10 cellular contexts compared by ENCODE assay signal in genomic region chr17:39626671-39627169, GRCh38. TPM values are rescaled to one million over a fixed set of nuclear protein-coding genes. Genes with fewer than 3 reads are reported as not detected.
A peak's percentile ranks its signal among the peaks of the same experiment; 100 is the strongest.
DNase-seq lines count a peak whose midpoint lies in the region; TF ChIP-seq lines count a peak whose summit lies in the region.
"Had no signal": no experiment of that assay in that cellular context is flagged by ENCODE, and none has a peak within 500 bp of the region (broad histone marks: within the 10 kb centered on the region; RNA-seq: fewer than 3 reads in every experiment).

Gene PPP1R1B (plus strand): TSS chr17:39626952. CDS start chr17:39627393, 441 bp downstream.

- WGBS in adipose tissue, 3 donors = 2% methylated on average over 25 of the region's 25 CpGs
- WGBS in thyroid gland, 2 donors = 2 to 3% methylated on average over 19 to 25 of the region's 25 CpGs

- H3K9ac ChIP-seq in HUES48 (ENCODE audit: low read depth, low read length) = no peak within 1 kb of the TSS
- no peak within 1 kb of the TSS for H3K9ac ChIP-seq in iPS-20b (ENCODE audit: low read depth, low read length)
- no peak within 1 kb of the TSS for H3K9ac ChIP-seq in skeletal muscle satellite cell (ENCODE audit: low read depth, low read length)

- H3K4me2 ChIP-seq in skeletal muscle satellite cell (ENCODE audit: low read length) = peak within 1 kb of the TSS; percentile 78

- peak within 1 kb of the TSS; percentile 71 for H3K4me3 ChIP-seq in HUES48 (ENCODE audit: low read depth, low read length)
- peak within 1 kb of the TSS; percentile 77 for H3K4me3 ChIP-seq in iPS-20b (ENCODE audit: low read length)
- H3K4me3 ChIP-seq in skeletal muscle satellite cell (ENCODE audit: low read length) = peak within 1 kb of the TSS; percentile 42
- H3K4me3 ChIP-seq in thyroid gland (replicated peaks in 1 of 3) = no peak within 1 kb of the TSS
- H3K4me3 ChIP-seq: SJSA1 had no signal

- no peak for TF ChIP-seq CTCF in thyroid gland (IDR thresholded peaks at IDR 0.05)

- H3K27me3 ChIP-seq in HUES48 (ENCODE audit: control insufficient read depth, insufficient read depth, low read length) (peaks cover 63% of the 10 kb centered on the region), iPS-20b (ENCODE audit: insufficient read depth, low read length) (peaks cover 73% of the 10 kb centered on the region), skeletal muscle satellite cell (ENCODE audit: control insufficient read depth, insufficient read depth, low read length) (peaks cover 65% of the 10 kb centered on the region), thyroid gland (peaks cover 15% of the 10 kb centered on the region)

- DNase-seq in NCI-H2196 treated with DMSO at 0.1 percent for 48 hours (lab: John Stamatoyannopoulos, UW; ENCODE audit: unreplicated experiment) = no peak
- DNase-seq in superior temporal gyrus (ENCODE audit: extremely low spot score) = no peak
- no peak for DNase-seq in thyroid gland
- DNase-seq in ecto neural progenitor cell (ENCODE audit: low spot score) = no peak
- DNase-seq: dermis blood vessel endothelial cell had no signal

- H3K9me3 ChIP-seq in HUES48 (ENCODE audit: control insufficient read depth, insufficient read depth, low read length) = no peaks in the 10 kb centered on the region
- no peaks in the 10 kb centered on the region for H3K9me3 ChIP-seq in iPS-20b (ENCODE audit: insufficient read depth, low read depth, low read length)
- no peaks in the 10 kb centered on the region for H3K9me3 ChIP-seq in skeletal muscle satellite cell (replicated peaks; ENCODE audit: low read length)
- no peaks in the 10 kb centered on the region for H3K9me3 ChIP-seq in thyroid gland
- H3K9me3 ChIP-seq: SJSA1 had no signal

- peaks cover 50% of the 10 kb centered on the region for H3K4me1 ChIP-seq in HUES48 (ENCODE audit: control insufficient read depth, insufficient read depth, low read length)
- H3K4me1 ChIP-seq in iPS-20b (ENCODE audit: insufficient read depth, low read length) = peaks cover 33% of the 10 kb centered on the region; the same call in 1 of the 2 replicates
- peaks cover 9% of the 10 kb centered on the region for H3K4me1 ChIP-seq in skeletal muscle satellite cell (ENCODE audit: control insufficient read depth, insufficient read depth, low read length)
- H3K4me1 ChIP-seq in thyroid gland = peaks cover 10 to 11% of the 10 kb centered on the region in 2 donors

- intact Hi-C loops in thyroid gland (cut with DNase I) = loop anchor here (5.0 to 10.0 kb wide), 2 partner anchors 61 to 238 kb away; partner anchors contain the start of genes IKZF3, PGAP3 and ZPBP2

- H3K27ac ChIP-seq in HUES48 (ENCODE audit: low read depth, low read length) (no peak within 1 kb of the TSS), adipose tissue (ENCODE audit: low read depth, low read length) (no peak within 1 kb of the TSS), iPS-20b (ENCODE audit: low read length) (no peak within 1 kb of the TSS), thyroid gland (no peak within 1 kb of the TSS)
- H3K27ac ChIP-seq: SJSA1 had no signal

- no peak for TF ChIP-seq POLR2A in thyroid gland (IDR thresholded peaks at IDR 0.05)

- H3K36me3 ChIP-seq in HUES48 (ENCODE audit: control insufficient read depth, insufficient read depth, low read length) (no peaks in the 10 kb centered on the region), iPS-20b (ENCODE audit: insufficient read depth, low read depth, low read length) (no peaks in the 10 kb centered on the region), skeletal muscle satellite cell (ENCODE audit: insufficient read depth, low read length) (no peaks in the 10 kb centered on the region), thyroid gland (no peaks in the 10 kb centered on the region)
- H3K36me3 ChIP-seq: SJSA1 had no signal

RNA-seq across cellular contexts. Expression of gene PPP1R1B, which starts in this region (rescaled TPM):
- polyA plus RNA-seq in adipose tissue = 100 to 1,000 TPM in 1 of 3 donors, 10 to 100 TPM in 1, 1 to 10 TPM in 1; 8.7 to 183 (median 40.4) TPM
- 1.1 TPM in 1 of 2 replicates, not detected in the other for total RNA-seq in skeletal muscle satellite cell (2012; rRNA removed)
- total RNA-seq in thyroid gland = 1 to 10 TPM in 1 of 4 donors, not detected in 3; 1.2 TPM
- total RNA-seq: dermis blood vessel endothelial cell, SJSA1 had no signal

Comparison
In these comparisons a context has a peak if more than half of its experiments do, and no peak if none do; other contexts are left out.
1. H3K4me3 ChIP-seq: peak in HUES48 (single experiment), iPS-20b (single experiment) and skeletal muscle satellite cell (single experiment); none in thyroid gland (0 of 3).